1 cellular context compared by ENCODE assay signal in the genomic region with DNA sequence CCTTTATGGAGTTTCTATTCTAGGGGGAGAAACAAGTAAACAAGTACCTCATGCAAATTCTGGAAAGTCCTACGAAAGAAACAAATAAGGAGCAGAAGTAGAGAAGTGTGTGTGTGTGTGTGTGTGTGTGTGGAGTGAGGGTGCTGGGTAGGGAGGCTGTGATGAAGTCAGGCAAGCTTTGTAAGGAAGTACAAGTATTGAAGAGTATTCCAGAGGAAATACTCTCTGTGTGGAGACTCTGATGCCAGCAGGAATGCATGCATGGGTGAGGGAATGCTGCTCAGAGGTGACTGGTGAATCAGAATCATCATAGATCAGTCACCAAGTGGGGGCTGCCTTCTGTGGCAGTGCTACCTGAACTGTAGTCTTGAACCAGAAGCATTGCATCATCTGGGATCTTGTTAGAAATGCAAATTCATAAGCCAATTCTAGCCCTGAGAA.
TF ChIP-seq lines count a peak whose summit lies in the region.

No MANE protein-coding gene starts in this region.

TF ChIP-seq in GM12878, 131 proteins besides CTCF, POLR2A, EP300 and RAD21 (continued from another document):
- TF ChIP-seq, protein P1, sequence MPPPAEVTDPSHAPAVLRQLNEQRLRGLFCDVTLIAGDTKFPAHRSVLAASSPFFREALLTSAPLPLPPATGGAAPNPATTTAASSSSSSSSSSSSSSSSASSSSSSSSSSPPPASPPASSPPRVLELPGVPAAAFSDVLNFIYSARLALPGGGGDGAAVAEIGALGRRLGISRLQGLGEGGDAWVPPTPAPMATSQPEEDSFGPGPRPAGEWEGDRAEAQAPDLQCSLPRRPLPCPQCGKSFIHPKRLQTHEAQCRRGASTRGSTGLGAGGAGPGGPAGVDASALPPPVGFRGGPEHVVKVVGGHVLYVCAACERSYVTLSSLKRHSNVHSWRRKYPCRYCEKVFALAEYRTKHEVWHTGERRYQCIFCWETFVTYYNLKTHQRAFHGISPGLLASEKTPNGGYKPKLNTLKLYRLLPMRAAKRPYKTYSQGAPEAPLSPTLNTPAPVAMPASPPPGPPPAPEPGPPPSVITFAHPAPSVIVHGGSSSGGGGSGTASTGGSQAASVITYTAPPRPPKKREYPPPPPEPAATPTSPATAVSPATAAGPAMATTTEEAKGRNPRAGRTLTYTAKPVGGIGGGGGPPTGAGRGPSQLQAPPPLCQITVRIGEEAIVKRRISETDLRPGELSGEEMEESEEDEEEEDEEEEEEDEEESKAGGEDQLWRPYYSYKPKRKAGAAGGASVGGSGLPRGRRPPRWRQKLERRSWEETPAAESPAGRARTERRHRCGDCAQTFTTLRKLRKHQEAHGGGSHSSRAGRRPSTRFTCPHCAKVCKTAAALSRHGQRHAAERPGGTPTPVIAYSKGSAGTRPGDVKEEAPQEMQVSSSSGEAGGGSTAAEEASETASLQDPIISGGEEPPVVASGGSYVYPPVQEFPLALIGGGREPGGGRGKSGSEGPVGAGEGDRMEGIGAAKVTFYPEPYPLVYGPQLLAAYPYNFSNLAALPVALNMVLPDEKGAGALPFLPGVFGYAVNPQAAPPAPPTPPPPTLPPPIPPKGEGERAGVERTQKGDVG (CRISPR knock-in tag; IDR thresholded peaks at IDR 0.05), result no peak
- TF ChIP-seq HDAC2 (IDR thresholded peaks at IDR 0.05), result no peak
- no peak for TF ChIP-seq WRNIP1 (IDR thresholded peaks at IDR 0.05; ENCODE audit: borderline replicate concordance, low read depth, low read length)
- no peak for TF ChIP-seq ZNF384 (IDR thresholded peaks at IDR 0.05; ENCODE audit: borderline replicate concordance, low read depth, low read length)
- TF ChIP-seq MTA2 (IDR thresholded peaks at IDR 0.05; ENCODE audit: low read depth), result no peak
- TF ChIP-seq PAX5 (IDR thresholded peaks at IDR 0.05; ENCODE audit: borderline replicate concordance, low read depth, low read length), result no peak
- TF ChIP-seq RELA (IDR thresholded peaks at IDR 0.05; ENCODE audit: borderline replicate concordance, partially characterized antibody), result no peak
- no peak for TF ChIP-seq JUNB (IDR thresholded peaks at IDR 0.05)
- no peak for TF ChIP-seq ZBED1 (IDR thresholded peaks at IDR 0.05; ENCODE audit: borderline replicate concordance)
- no peak for TF ChIP-seq STAT3 (IDR thresholded peaks at IDR 0.05; ENCODE audit: low read depth, low read length)
- no peak for TF ChIP-seq FOXM1 (IDR thresholded peaks at IDR 0.05; ENCODE audit: low read depth, low read length)
- TF ChIP-seq SIN3A (IDR thresholded peaks at IDR 0.05; ENCODE audit: low read depth, low read length), result no peak
- TF ChIP-seq, protein P2, sequence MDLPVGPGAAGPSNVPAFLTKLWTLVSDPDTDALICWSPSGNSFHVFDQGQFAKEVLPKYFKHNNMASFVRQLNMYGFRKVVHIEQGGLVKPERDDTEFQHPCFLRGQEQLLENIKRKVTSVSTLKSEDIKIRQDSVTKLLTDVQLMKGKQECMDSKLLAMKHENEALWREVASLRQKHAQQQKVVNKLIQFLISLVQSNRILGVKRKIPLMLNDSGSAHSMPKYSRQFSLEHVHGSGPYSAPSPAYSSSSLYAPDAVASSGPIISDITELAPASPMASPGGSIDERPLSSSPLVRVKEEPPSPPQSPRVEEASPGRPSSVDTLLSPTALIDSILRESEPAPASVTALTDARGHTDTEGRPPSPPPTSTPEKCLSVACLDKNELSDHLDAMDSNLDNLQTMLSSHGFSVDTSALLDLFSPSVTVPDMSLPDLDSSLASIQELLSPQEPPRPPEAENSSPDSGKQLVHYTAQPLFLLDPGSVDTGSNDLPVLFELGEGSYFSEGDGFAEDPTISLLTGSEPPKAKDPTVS (IDR thresholded peaks at IDR 0.05; ENCODE audit: low read depth, low read length), result no peak
- TF ChIP-seq MXI1 (IDR thresholded peaks at IDR 0.05; ENCODE audit: low read depth, low read length), result no peak
- no peak for TF ChIP-seq TCF3 (IDR thresholded peaks at IDR 0.05; ENCODE audit: borderline replicate concordance, insufficient read depth, low read depth, low read length)
- no peak for TF ChIP-seq TARDBP (IDR thresholded peaks at IDR 0.05; ENCODE audit: borderline replicate concordance)
- no peak for TF ChIP-seq KLF5 (IDR thresholded peaks at IDR 0.05; ENCODE audit: partially characterized antibody)
TF ChIP-seq in GM12878: peak in this region for 0.
